22 cellular contexts compared by ENCODE assay signal in genomic region chr11:23725752-23726151, GRCh38.
DNase-seq lines count a peak whose midpoint lies in the region; ATAC-seq, FAIRE-seq and TF ChIP-seq lines count a peak whose summit lies in the region.
"Had no signal": no experiment of that assay in that cellular context is flagged by ENCODE, and none has a peak within 500 bp of the region (broad histone marks: within the 10 kb centered on the region; RNA-seq: fewer than 3 reads in every experiment).

No MANE protein-coding gene starts in this region.

- no peak overlapping the region for H3K4me3 ChIP-seq in fibroblast of the aortic adventitia (ENCODE audit: low read depth, low read length)
- no peak overlapping the region for H3K4me3 ChIP-seq in skeletal muscle satellite cell (ENCODE audit: low read length)
- H3K4me3 ChIP-seq: gastrocnemius medialis, lower lobe of right lung, thyroid gland had no signal

- no peaks in the 10 kb centered on the region for H3K9me3 ChIP-seq in skeletal muscle satellite cell (replicated peaks; ENCODE audit: low read length)
- H3K9me3 ChIP-seq: gastrocnemius medialis, lower lobe of right lung, thyroid gland had no signal

- H3K4me1 ChIP-seq in skeletal muscle satellite cell (ENCODE audit: control insufficient read depth, insufficient read depth, low read length), result peaks cover 3% of the 10 kb centered on the region
- H3K4me1 ChIP-seq: gastrocnemius medialis, lower lobe of right lung, thyroid gland had no signal

- no peaks in the 10 kb centered on the region for H3K27me3 ChIP-seq in skeletal muscle satellite cell (ENCODE audit: control insufficient read depth, insufficient read depth, low read length)
- H3K27me3 ChIP-seq: gastrocnemius medialis, thyroid gland had no signal

- peak overlapping the region; percentile 30 for H3K4me2 ChIP-seq in skeletal muscle satellite cell (ENCODE audit: low read length)

- no peak for TF ChIP-seq POLR2A in H54 (IDR thresholded peaks at IDR 0.05; ENCODE audit: low read depth, low read length)

- H3K36me3 ChIP-seq in skeletal muscle satellite cell (ENCODE audit: insufficient read depth, low read length), result no peaks in the 10 kb centered on the region
- H3K36me3 ChIP-seq: gastrocnemius medialis, lower lobe of right lung, thyroid gland had no signal

- TF ChIP-seq CTCF in fibroblast of the aortic adventitia (IDR thresholded peaks at IDR 0.05; ENCODE audit: insufficient read depth, low read length), result no peak

- no peak for ATAC-seq in GM18520 (IDR thresholded peaks at IDR 0.05; ENCODE audit: unreplicated experiment)
- ATAC-seq: gastrocnemius medialis, lower lobe of right lung, sciatic nerve had no signal

- peak overlapping the region; percentile 15 for H3K9ac ChIP-seq in skeletal muscle satellite cell (ENCODE audit: low read depth, low read length)

- DNase-seq in H54 (ENCODE audit: insufficient read length, low spot score) (no peak), amniotic epithelial cell (ENCODE audit: low read depth) (peak; percentile 76), fibroblast of the aortic adventitia (ENCODE audit: low read depth) (peak; percentile 29), DMS79 treated with DMSO at 0.1 percent for 48 hours (lab: John Stamatoyannopoulos, UW) (no peak), occipital lobe (lab: John Stamatoyannopoulos, UW) (no peak)
- DNase-seq: activated naive CD4-positive, alpha-beta T cell treated with anti-CD3 and anti-CD28 coated beads for 36 hours; activated T-cell treated with anti-CD3 and anti-CD28 coated beads, Interleukin-2, amount 50 U/mL, for 24 hours; aorta; cortex of kidney; DND-41; gastrocnemius medialis; lower lobe of right lung; NCI-H2107; NCI-H526; stimulated activated CD4-positive, alpha-beta T cell treated with anti-CD3 and anti-CD28 coated beads, Interleukin-1b, Interleukin-23, amount 100 ng/mL, for 48 hours; stimulated activated naive CD4-positive, alpha-beta T cell treated with Interleukin-2 at 50 U/mL for 16 hours; thyroid gland had no signal

- peak; percentile 76 for FAIRE-seq in H54 (lab: Jason Lieb, UNC)
- FAIRE-seq: endothelial cell of umbilical vein, keratinocyte had no signal

Comparison
In these comparisons a context has a peak if more than half of its experiments do, and no peak if none do; other contexts are left out.
1. DNase-seq: peak in amniotic epithelial cell (single experiment) and fibroblast of the aortic adventitia (single experiment); none in H54 (single experiment), DMS79 treated with DMSO at 0.1 percent for 48 hours (single experiment) and occipital lobe (single experiment).